In the genomic region with DNA sequence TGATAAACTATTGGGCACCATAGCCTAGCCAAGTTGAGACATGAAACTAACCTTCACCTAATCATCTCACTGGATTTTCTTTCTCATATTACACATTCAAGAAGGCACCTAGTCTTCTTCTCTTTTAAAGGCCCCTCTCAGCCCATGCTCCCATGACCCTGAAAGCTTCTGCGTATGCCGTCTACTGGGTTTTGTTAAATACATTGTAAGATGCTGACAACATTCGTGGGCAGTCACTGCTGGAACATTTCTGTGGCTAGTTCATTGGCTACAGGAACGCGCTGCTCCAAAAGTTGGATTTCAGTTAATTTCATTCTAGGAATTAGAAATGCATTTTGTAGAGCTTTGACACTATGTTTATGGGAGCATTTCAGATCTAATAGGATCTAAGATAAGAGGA, we compare ENCODE assay signal across 16 cellular contexts.
"Had no signal": no experiment of that assay in that cellular context is flagged by ENCODE, and none has a peak within 500 bp of the region (broad histone marks: within the 10 kb centered on the region; RNA-seq: fewer than 3 reads in every experiment).

No MANE protein-coding gene starts in this region.

- H3K27me3 ChIP-seq: colonic mucosa, gastrocnemius medialis, heart right ventricle, neural progenitor cell, right atrium auricular region, tibial nerve, vagina had no signal

- H3K4me3 Mint-ChIP-seq: activated naive CD8-positive, alpha-beta T cell treated with anti-CD3 and anti-CD28 coated beads, Interleukin-2, amount 10 ng/mL, durations not matched to agents 7 days and 5 days; activated T-helper 1 cell treated with anti-CD3 and anti-CD28 coated beads, Interleukin-12 subunit alpha, Interleukin-12 subunit beta, Interleukin-2, Interleukin-4 antibody, amounts not matched to agents 30 ng/mL and 10 ng/mL and 1 ng/mL, durations not matched to agents 14 hours and 24 hours and 36 hours; neural progenitor cell; WTC11 had no signal

- H3K9ac ChIP-seq: neural progenitor cell, SK-N-SH had no signal

- H3K4me2 ChIP-seq: SK-N-SH had no signal

- H3K27ac ChIP-seq: colonic mucosa, gastrocnemius medialis, neural progenitor cell, right atrium auricular region, tibial nerve, vagina had no signal

- H3K4me3 ChIP-seq: colonic mucosa, gastrocnemius medialis, heart right ventricle, neural progenitor cell, right atrium auricular region, skin epidermis, tibial nerve, vagina had no signal

- H3K27me3 Mint-ChIP-seq: activated naive CD8-positive, alpha-beta T cell treated with anti-CD3 and anti-CD28 coated beads, Interleukin-2, amount 10 ng/mL, durations not matched to agents 7 days and 5 days had no signal

- ATAC-seq: gastrocnemius medialis, heart right ventricle, left lobe of liver, WTC11 had no signal

- H3K9me3 Mint-ChIP-seq: activated T-helper 1 cell treated with anti-CD3 and anti-CD28 coated beads, Interleukin-12 subunit alpha, Interleukin-12 subunit beta, Interleukin-2, Interleukin-4 antibody, amounts not matched to agents 30 ng/mL and 10 ng/mL and 1 ng/mL, durations not matched to agents 14 hours and 24 hours and 36 hours had no signal

- H3K4me1 ChIP-seq: gastrocnemius medialis had no signal

- H3K27ac Mint-ChIP-seq: neural progenitor cell, WTC11 had no signal

- H2AFZ ChIP-seq: neural progenitor cell had no signal

- DNase-seq: activated CD8-positive, alpha-beta memory T cell treated with anti-CD3 and anti-CD28 coated beads, Interleukin-2, amount 50 U/mL, for 4 hours; activated naive CD8-positive, alpha-beta T cell treated with anti-CD3 and anti-CD28 coated beads, Interleukin-2, amount 10 ng/mL, durations not matched to agents 7 days and 5 days; colonic mucosa; effector CD4-positive, alpha-beta T cell; gastrocnemius medialis; heart right ventricle; SK-N-SH; stimulated activated CD4-positive, alpha-beta T cell treated with anti-CD3 and anti-CD28 coated beads, Interleukin-4, amount 100 ng/mL, for 4 hours had no signal
